ENCODE assay signal across 1 cellular context in the genomic region with DNA sequence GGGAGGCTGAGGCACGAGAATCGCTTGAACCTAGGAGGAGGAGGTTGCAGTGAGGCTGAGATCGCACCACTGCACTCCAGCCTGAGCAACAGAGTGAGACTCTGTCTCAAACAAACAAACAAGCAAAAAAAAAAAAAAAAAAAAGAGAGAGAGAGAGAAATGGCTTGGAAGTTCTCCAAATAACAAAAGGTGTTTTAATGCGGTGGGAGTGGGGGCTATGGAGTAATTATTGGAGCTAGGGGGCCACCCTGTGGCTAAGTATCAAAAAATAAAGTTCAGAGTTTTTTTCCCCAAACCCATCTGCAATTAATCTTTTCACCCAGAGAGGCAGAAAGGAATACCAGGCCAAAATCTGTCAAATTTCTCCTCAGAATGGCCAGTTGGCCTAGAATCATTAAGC.
TF ChIP-seq lines count a peak whose summit lies in the region.

No MANE protein-coding gene starts in this region.

TF ChIP-seq in Ishikawa, 13 proteins besides CTCF, POLR2A, EP300 and RAD21 (continued from another document):
- no peak for TF ChIP-seq CREB1 (IDR thresholded peaks at IDR 0.05; ENCODE audit: low read depth)
- TF ChIP-seq, protein P1, sequence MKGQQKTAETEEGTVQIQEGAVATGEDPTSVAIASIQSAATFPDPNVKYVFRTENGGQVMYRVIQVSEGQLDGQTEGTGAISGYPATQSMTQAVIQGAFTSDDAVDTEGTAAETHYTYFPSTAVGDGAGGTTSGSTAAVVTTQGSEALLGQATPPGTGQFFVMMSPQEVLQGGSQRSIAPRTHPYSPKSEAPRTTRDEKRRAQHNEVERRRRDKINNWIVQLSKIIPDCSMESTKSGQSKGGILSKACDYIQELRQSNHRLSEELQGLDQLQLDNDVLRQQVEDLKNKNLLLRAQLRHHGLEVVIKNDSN (IDR thresholded peaks at IDR 0.05) = no peak
- TF ChIP-seq EGR1 (IDR thresholded peaks at IDR 0.05) = no peak
- TF ChIP-seq TEAD4 (IDR thresholded peaks at IDR 0.05) = no peak
